In the genomic region with DNA sequence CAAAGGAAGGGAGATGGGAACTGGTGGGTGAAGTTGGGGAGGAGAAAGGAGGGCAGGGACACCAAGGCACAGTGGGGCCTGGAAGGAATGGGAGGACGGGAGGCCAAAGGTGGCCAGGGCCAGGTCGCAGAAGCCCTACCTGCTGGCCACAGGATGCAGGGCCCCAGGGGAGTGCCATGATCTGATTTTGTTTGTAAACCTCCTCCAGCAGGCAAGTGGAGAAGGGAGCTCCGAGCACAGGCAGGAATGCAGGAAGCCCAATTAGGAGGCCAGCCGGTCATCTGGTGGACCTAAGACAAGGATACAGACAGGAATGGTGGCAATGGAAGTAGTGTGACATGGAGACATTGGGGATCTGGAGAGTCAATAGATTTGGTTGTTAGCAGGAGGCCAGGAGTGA, we compare ENCODE assay signal across 18 cellular contexts.
"Had no signal": no experiment of that assay in that cellular context is flagged by ENCODE, and none has a peak within 500 bp of the region (broad histone marks: within the 10 kb centered on the region; RNA-seq: fewer than 3 reads in every experiment).

No MANE protein-coding gene starts in this region.

- ATAC-seq: heart left ventricle; left cardiac atrium; sciatic nerve; stimulated activated memory B cell treated with anti-CD40 and anti-IgM and Interleukin-4, amounts not matched to agents 10 μg/mL and 1 μg/mL and 100 μg/mL, for 72 hours; WTC11 had no signal

- H3K36me3 ChIP-seq: heart left ventricle, stomach, upper lobe of left lung had no signal

- H3K9me3 ChIP-seq: heart left ventricle, stomach, testis, upper lobe of left lung had no signal

- H3K27ac ChIP-seq: coronary artery, epithelial cell of prostate, testis had no signal

- H3K9me3 Mint-ChIP-seq: activated naive CD8-positive, alpha-beta T cell treated with anti-CD3 and anti-CD28 coated beads for 36 hours; naive B cell; stimulated activated memory B cell treated with anti-CD40 and anti-IgM and Interleukin-4, amounts not matched to agents 10 μg/mL and 1 μg/mL and 100 μg/mL, for 72 hours; WTC11 had no signal

- H3K4me2 ChIP-seq: smooth muscle cell had no signal

- DNase-seq: activated naive CD8-positive, alpha-beta T cell treated with anti-CD3 and anti-CD28 coated beads for 36 hours; activated T-cell treated with anti-CD3 and anti-CD28 coated beads, Interleukin-2, amount 50 U/mL, for 1 hour; cerebellar nuclear complex; left cardiac atrium; naive B cell; stimulated activated CD4-positive, alpha-beta T cell treated with anti-CD3 and anti-CD28 coated beads, Interleukin-15, amount 100 ng/mL, for 24 hours; stomach; T-helper 1 cell; T-helper 9 cell; testis; upper lobe of left lung had no signal

- H3K4me3 Mint-ChIP-seq: activated naive CD8-positive, alpha-beta T cell treated with anti-CD3 and anti-CD28 coated beads for 36 hours; naive B cell; stimulated activated memory B cell treated with anti-CD40 and anti-IgM and Interleukin-4, amounts not matched to agents 10 μg/mL and 1 μg/mL and 100 μg/mL, for 72 hours; WTC11 had no signal

- H3K27me3 Mint-ChIP-seq: activated naive CD8-positive, alpha-beta T cell treated with anti-CD3 and anti-CD28 coated beads for 36 hours had no signal

- H3K4me3 ChIP-seq: coronary artery, heart left ventricle, smooth muscle cell, stomach, testis, upper lobe of left lung had no signal

- H3K27me3 ChIP-seq: heart left ventricle, stomach, testis, upper lobe of left lung had no signal

- H3K36me3 Mint-ChIP-seq: activated naive CD8-positive, alpha-beta T cell treated with anti-CD3 and anti-CD28 coated beads for 36 hours; naive B cell; stimulated activated memory B cell treated with anti-CD40 and anti-IgM and Interleukin-4, amounts not matched to agents 10 μg/mL and 1 μg/mL and 100 μg/mL, for 72 hours; WTC11 had no signal

- H3K4me1 Mint-ChIP-seq: activated naive CD8-positive, alpha-beta T cell treated with anti-CD3 and anti-CD28 coated beads for 36 hours; naive B cell; stimulated activated memory B cell treated with anti-CD40 and anti-IgM and Interleukin-4, amounts not matched to agents 10 μg/mL and 1 μg/mL and 100 μg/mL, for 72 hours had no signal

- H3K27ac Mint-ChIP-seq: activated naive CD8-positive, alpha-beta T cell treated with anti-CD3 and anti-CD28 coated beads for 36 hours; stimulated activated memory B cell treated with anti-CD40 and anti-IgM and Interleukin-4, amounts not matched to agents 10 μg/mL and 1 μg/mL and 100 μg/mL, for 72 hours; WTC11 had no signal
